Comparison of ENCODE assay signal across 8 cellular contexts in the genomic region with DNA sequence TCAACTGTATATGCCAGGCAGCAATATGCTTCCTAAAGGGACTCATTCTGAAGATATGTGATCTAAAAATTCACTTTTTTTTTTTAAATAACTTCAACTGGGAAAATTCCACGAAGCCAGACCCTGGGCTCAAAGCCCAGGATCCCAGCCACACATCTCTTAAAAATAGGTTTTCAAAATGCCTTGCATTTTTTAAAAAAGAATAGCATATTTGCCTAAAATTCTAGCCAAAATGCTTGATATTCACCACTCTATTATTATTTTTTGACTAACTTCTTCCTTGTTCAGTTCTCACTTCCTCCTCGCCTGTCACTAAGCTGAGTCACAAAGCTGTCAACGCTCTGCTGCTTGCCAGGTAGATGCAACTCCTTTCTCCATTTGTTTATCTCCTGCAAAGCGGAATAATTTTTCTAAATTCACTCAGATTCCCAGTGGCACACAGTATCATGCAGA. TPM values are rescaled to one million over a fixed set of nuclear protein-coding genes. Genes with fewer than 3 reads are reported as not detected.
DNase-seq lines count a peak whose midpoint lies in the region; ATAC-seq, FAIRE-seq and TF ChIP-seq lines count a peak whose summit lies in the region.

No MANE protein-coding gene starts in this region.

- H3K27ac ChIP-seq in astrocyte (ENCODE audit: low read depth, low read length): no peak overlapping the region

- no peaks in the 10 kb centered on the region for H3K9me3 ChIP-seq in astrocyte (ENCODE audit: insufficient read depth, low read depth, low read length)

- H3K4me3 ChIP-seq in astrocyte (ENCODE audit: insufficient read depth, low read depth, low read length): no peak overlapping the region

- H3K4me1 Mint-ChIP-seq in astrocyte (ENCODE audit: low read depth, unreplicated experiment): peaks cover 22% of the 10 kb centered on the region
- H3K4me1 Mint-ChIP-seq in naive B cell: peaks cover 7 to 9% (median 8%) of the 10 kb centered on the region in 3 donors

- H3K36me3 Mint-ChIP-seq in astrocyte (ENCODE audit: low read depth, unreplicated experiment) (peaks cover 4% of the 10 kb centered on the region), naive B cell (no peaks in the 10 kb centered on the region)

- H3K4me1 ChIP-seq in astrocyte (ENCODE audit: insufficient read depth, low read length): peaks cover 11% of the 10 kb centered on the region

- H3K4me3 Mint-ChIP-seq in astrocyte (ENCODE audit: unreplicated experiment) (no peak overlapping the region), naive B cell (peak overlapping the region in 1 of 8 donors; percentile 41)

- no peak for TF ChIP-seq CTCF in astrocyte (IDR thresholded peaks at IDR 0.05; ENCODE audit: insufficient read depth, low read depth, low read length)

- no peak overlapping the region for H2AFZ ChIP-seq in astrocyte (ENCODE audit: low read depth, low read length)

- no peaks in the 10 kb centered on the region for H3K27me3 ChIP-seq in astrocyte (ENCODE audit: insufficient read depth, low read length)

- H3K36me3 ChIP-seq in astrocyte (ENCODE audit: insufficient read depth, low read length): no peaks in the 10 kb centered on the region

- ATAC-seq in GM18502 (IDR thresholded peaks at IDR 0.05; ENCODE audit: poor library complexity, unreplicated experiment) (peak; percentile 78), HG03103 (IDR thresholded peaks at IDR 0.05; ENCODE audit: low read depth, unreplicated experiment) (peak; percentile 88), naive B cell (ENCODE audit: low read depth in 2 of 2) (peak; percentile 30 to 52), GM18517 (IDR thresholded peaks at IDR 0.05; ENCODE audit: unreplicated experiment) (no peak)

- H4K20me1 ChIP-seq in astrocyte (ENCODE audit: insufficient read depth, low read length): no peaks in the 10 kb centered on the region

- no peaks in the 10 kb centered on the region for H3K27me3 Mint-ChIP-seq in astrocyte (ENCODE audit: low read depth, unreplicated experiment)
- H3K27me3 Mint-ChIP-seq in naive B cell: no peaks in the 10 kb centered on the region

- H3K9ac ChIP-seq in astrocyte (ENCODE audit: low read length): no peak overlapping the region

- H3K4me2 ChIP-seq in astrocyte (ENCODE audit: low read length): peak overlapping the region; percentile 28

- H3K79me2 ChIP-seq in astrocyte (ENCODE audit: insufficient read depth, low read length): no peaks in the 10 kb centered on the region

- no peak for FAIRE-seq in astrocyte (lab: Jason Lieb, UNC)

- DNase-seq in astrocyte (ENCODE audit: low read depth) (peak; percentile 60), naive B cell (peak; percentile 3), COLO668 (lab: John Stamatoyannopoulos, UW; ENCODE audit: unreplicated experiment) (no peak)
- no peak for DNase-seq in activated CD4-positive, alpha-beta T cell treated with anti-CD3 and anti-CD28 coated beads for 1 hour
- no peak for DNase-seq in stimulated activated naive CD4-positive, alpha-beta T cell treated with Interleukin-2 at 50 U/mL for 16 hours (lab: John Stamatoyannopoulos, UW)

- no peak overlapping the region for H3K27ac Mint-ChIP-seq in astrocyte (ENCODE audit: unreplicated experiment)
- H3K27ac Mint-ChIP-seq in naive B cell: no peak overlapping the region

- H3K9me3 Mint-ChIP-seq in astrocyte (ENCODE audit: unreplicated experiment) (peaks cover 2% of the 10 kb centered on the region), naive B cell (no peaks in the 10 kb centered on the region)

RNA-seq across cellular contexts. Expression of a gene that starts 28.0 kb away (rescaled TPM):
- total RNA-seq in astrocyte: 69.7 and 70.3 TPM in 2 replicates
- 10 to 100 TPM in 5 of 6 donors, 1 to 10 TPM in 1; 7.9 to 16.0 (median 13.8) TPM for polyA plus RNA-seq in naive B cell (ENCODE audit: low read depth in 6 of 6)

Comparison
In these comparisons a context has a peak if more than half of its experiments do, and no peak if none do; other contexts are left out.
1. DNase-seq: peak in astrocyte (single experiment) and naive B cell (single experiment); none in activated CD4-positive, alpha-beta T cell treated with anti-CD3 and anti-CD28 coated beads for 1 hour (single experiment), stimulated activated naive CD4-positive, alpha-beta T cell treated with Interleukin-2 at 50 U/mL for 16 hours (single experiment) and COLO668 (single experiment).